In genomic region chr22:20822240-20822639, GRCh38 we compare ENCODE assay signal across 21 cellular contexts. TPM values are rescaled to one million over a fixed set of nuclear protein-coding genes. Genes with fewer than 3 reads are reported as not detected.
A peak's percentile ranks its signal among the peaks of the same experiment; 100 is the strongest.
DNase-seq lines count a peak whose midpoint lies in the region; ATAC-seq and TF ChIP-seq lines count a peak whose summit lies in the region.
"Had no signal": no experiment of that assay in that cellular context is flagged by ENCODE, and none has a peak within 500 bp of the region (broad histone marks: within the 10 kb centered on the region; RNA-seq: fewer than 3 reads in every experiment).

No MANE protein-coding gene starts in this region.

- no peak for ATAC-seq in activated T-cell treated with anti-CD3 and anti-CD28 coated beads, Interleukin-2, amount 50 U/mL, for 4 hours
- ATAC-seq in activated T-helper 17 cell treated with anti-CD3 and anti-CD28 coated beads, Interleukin-2, amount 50 U/mL, for 72 hours (replicated peaks): no peak
- ATAC-seq in HG02973 (IDR thresholded peaks at IDR 0.05; ENCODE audit: unreplicated experiment): no peak
- no peak for ATAC-seq in naive thymus-derived CD8-positive, alpha-beta T cell
- ATAC-seq: A549 had no signal

- POLR2A ChIA-PET in naive thymus-derived CD8-positive, alpha-beta T cell (lab: Charles Lee): no interaction called here

- H3K27ac Mint-ChIP-seq in activated T-cell treated with anti-CD3 and anti-CD28 coated beads, Interleukin-2, amount 50 U/mL, for 24 hours: peak overlapping the region; percentile 1
- H3K27ac Mint-ChIP-seq in activated T-helper 17 cell treated with anti-CD3 and anti-CD28 coated beads, Interleukin-2, amount 50 U/mL, for 72 hours: peak overlapping the region; percentile 13
- H3K27ac Mint-ChIP-seq in nephron progenitor cell: peak overlapping the region; percentile 13
- peak overlapping the region in 2 of 10 donors; percentile 3 to 78 for H3K27ac Mint-ChIP-seq in naive thymus-derived CD8-positive, alpha-beta T cell

- H3K4me1 Mint-ChIP-seq in activated T-cell treated with anti-CD3 and anti-CD28 coated beads, Interleukin-2, amount 50 U/mL, for 24 hours (ENCODE audit: low read depth): no peaks in the 10 kb centered on the region
- H3K4me1 Mint-ChIP-seq in activated T-cell treated with anti-CD3 and anti-CD28 coated beads, Interleukin-2, amount 50 U/mL, for 4 hours (ENCODE audit: low read depth): no peaks in the 10 kb centered on the region
- H3K4me1 Mint-ChIP-seq in activated T-helper 17 cell treated with anti-CD3 and anti-CD28 coated beads, Interleukin-2, amount 50 U/mL, for 72 hours: no peaks in the 10 kb centered on the region
- H3K4me1 Mint-ChIP-seq in nephron progenitor cell: no peaks in the 10 kb centered on the region
- no peaks in the 10 kb centered on the region for H3K4me1 Mint-ChIP-seq in naive thymus-derived CD8-positive, alpha-beta T cell
- H3K4me1 Mint-ChIP-seq: CD14-positive monocyte; CD4-positive, alpha-beta memory T cell had no signal

- no peak for TF ChIP-seq CTCF in nephron progenitor cell (IDR thresholded peaks at IDR 0.05)

- no peaks in the 10 kb centered on the region for H3K9me3 Mint-ChIP-seq in activated T-cell treated with anti-CD3 and anti-CD28 coated beads, Interleukin-2, amount 50 U/mL, for 24 hours
- no peaks in the 10 kb centered on the region for H3K9me3 Mint-ChIP-seq in activated T-cell treated with anti-CD3 and anti-CD28 coated beads, Interleukin-2, amount 50 U/mL, for 4 hours
- H3K9me3 Mint-ChIP-seq in activated T-helper 17 cell treated with anti-CD3 and anti-CD28 coated beads, Interleukin-2, amount 50 U/mL, for 72 hours: no peaks in the 10 kb centered on the region
- no peaks in the 10 kb centered on the region for H3K9me3 Mint-ChIP-seq in nephron progenitor cell
- H3K9me3 Mint-ChIP-seq in naive thymus-derived CD8-positive, alpha-beta T cell: no peaks in the 10 kb centered on the region
- H3K9me3 Mint-ChIP-seq: CD14-positive monocyte; CD4-positive, alpha-beta memory T cell had no signal

- H3K27me3 Mint-ChIP-seq in activated T-cell treated with anti-CD3 and anti-CD28 coated beads, Interleukin-2, amount 50 U/mL, for 24 hours: no peaks in the 10 kb centered on the region
- no peaks in the 10 kb centered on the region for H3K27me3 Mint-ChIP-seq in activated T-cell treated with anti-CD3 and anti-CD28 coated beads, Interleukin-2, amount 50 U/mL, for 4 hours (ENCODE audit: low read depth)
- no peaks in the 10 kb centered on the region for H3K27me3 Mint-ChIP-seq in activated T-helper 17 cell treated with anti-CD3 and anti-CD28 coated beads, Interleukin-2, amount 50 U/mL, for 72 hours
- peaks cover 4% of the 10 kb centered on the region for H3K27me3 Mint-ChIP-seq in nephron progenitor cell (ENCODE audit: low read depth, poor library complexity)
- H3K27me3 Mint-ChIP-seq in naive thymus-derived CD8-positive, alpha-beta T cell: no peaks in the 10 kb centered on the region
- H3K27me3 Mint-ChIP-seq: CD4-positive, alpha-beta memory T cell had no signal

- H3K36me3 Mint-ChIP-seq in activated T-cell treated with anti-CD3 and anti-CD28 coated beads, Interleukin-2, amount 50 U/mL, for 24 hours (ENCODE audit: low read depth): peaks cover 76% of the 10 kb centered on the region
- H3K36me3 Mint-ChIP-seq in activated T-cell treated with anti-CD3 and anti-CD28 coated beads, Interleukin-2, amount 50 U/mL, for 4 hours (ENCODE audit: insufficient read depth): peaks cover 30% of the 10 kb centered on the region
- peaks cover 80% of the 10 kb centered on the region for H3K36me3 Mint-ChIP-seq in activated T-helper 17 cell treated with anti-CD3 and anti-CD28 coated beads, Interleukin-2, amount 50 U/mL, for 72 hours (ENCODE audit: low read depth)
- H3K36me3 Mint-ChIP-seq in nephron progenitor cell (ENCODE audit: low read depth): peaks cover 38% of the 10 kb centered on the region
- peaks cover 7 to 77% (median 19%) of the 10 kb centered on the region in 3 donors for H3K36me3 Mint-ChIP-seq in naive thymus-derived CD8-positive, alpha-beta T cell

- no peak overlapping the region for H3K4me3 Mint-ChIP-seq in activated T-cell treated with anti-CD3 and anti-CD28 coated beads, Interleukin-2, amount 50 U/mL, for 24 hours
- no peak overlapping the region for H3K4me3 Mint-ChIP-seq in activated T-cell treated with anti-CD3 and anti-CD28 coated beads, Interleukin-2, amount 50 U/mL, for 4 hours
- H3K4me3 Mint-ChIP-seq in activated T-helper 17 cell treated with anti-CD3 and anti-CD28 coated beads, Interleukin-2, amount 50 U/mL, for 72 hours: no peak overlapping the region
- H3K4me3 Mint-ChIP-seq in nephron progenitor cell: no peak overlapping the region
- H3K4me3 Mint-ChIP-seq in naive thymus-derived CD8-positive, alpha-beta T cell: no peak overlapping the region
- H3K4me3 Mint-ChIP-seq: CD14-positive monocyte; CD4-positive, alpha-beta memory T cell had no signal

- DNase-seq in activated T-cell treated with anti-CD3 and anti-CD28 coated beads, Interleukin-2, amount 50 U/mL, for 24 hours: no peak
- DNase-seq in activated T-cell treated with anti-CD3 and anti-CD28 coated beads, Interleukin-2, amount 50 U/mL, for 4 hours: no peak
- DNase-seq in nephron progenitor cell (no peak), OCI-M1 (lab: John Stamatoyannopoulos, UW) (no peak)
- no peak for DNase-seq in naive thymus-derived CD8-positive, alpha-beta T cell
- DNase-seq: 8988T; ACHN; AML-193; BE2C; Caco-2; CD4-positive, alpha-beta memory T cell; DMS153; DND-41; GM23248; H7; HCEC 1CT had no signal

RNA-seq across cellular contexts. Expression of gene PI4KA, which starts 36.4 kb away (rescaled TPM):
- total RNA-seq in activated T-cell treated with anti-CD3 and anti-CD28 coated beads, Interleukin-2, amount 50 U/mL, for 4 hours: 10 to 100 TPM; 64.1 to 66.6 (median 66.5) TPM
- total RNA-seq in activated T-helper 17 cell treated with anti-CD3 and anti-CD28 coated beads, Interleukin-2, amount 50 U/mL, for 72 hours: 10 to 100 TPM; 72.1 to 96.0 TPM
- 100 to 1,000 TPM; 148 to 158 TPM for total RNA-seq in naive thymus-derived CD8-positive, alpha-beta T cell
- polyA plus RNA-seq in naive thymus-derived CD8-positive, alpha-beta T cell: 10 to 100 TPM; 34.4 to 69.6 (median 50.0) TPM

RNA-seq across cellular contexts. Expression of gene SNAP29, which starts 36.6 kb away (rescaled TPM):
- 10 to 100 TPM; 19.0 to 22.6 (median 22.2) TPM for total RNA-seq in activated T-cell treated with anti-CD3 and anti-CD28 coated beads, Interleukin-2, amount 50 U/mL, for 4 hours
- 10 to 100 TPM; 22.4 to 29.5 TPM for total RNA-seq in activated T-helper 17 cell treated with anti-CD3 and anti-CD28 coated beads, Interleukin-2, amount 50 U/mL, for 72 hours
- 10 to 100 TPM; 22.5 to 25.1 TPM for total RNA-seq in naive thymus-derived CD8-positive, alpha-beta T cell
- polyA plus RNA-seq in naive thymus-derived CD8-positive, alpha-beta T cell: 10 to 100 TPM; 18.2 to 20.8 (median 18.9) TPM

RNA-seq across cellular contexts. Expression of gene SERPIND1, which starts 48.3 kb away (rescaled TPM):
- under 1 TPM in 1 of 3 donors, not detected in 2; 0.15 TPM for total RNA-seq in activated T-cell treated with anti-CD3 and anti-CD28 coated beads, Interleukin-2, amount 50 U/mL, for 4 hours
- under 1 TPM in 1 of 2 donors, not detected in 1; 0.11 TPM for total RNA-seq in activated T-helper 17 cell treated with anti-CD3 and anti-CD28 coated beads, Interleukin-2, amount 50 U/mL, for 72 hours
- not detected for total RNA-seq in naive thymus-derived CD8-positive, alpha-beta T cell
- not detected for polyA plus RNA-seq in naive thymus-derived CD8-positive, alpha-beta T cell
- total RNA-seq: CD4-positive, alpha-beta memory T cell; GM23248; H1 had no signal
- polyA plus RNA-seq: A549, CD14-positive monocyte, H1 had no signal
